In the genomic region with DNA sequence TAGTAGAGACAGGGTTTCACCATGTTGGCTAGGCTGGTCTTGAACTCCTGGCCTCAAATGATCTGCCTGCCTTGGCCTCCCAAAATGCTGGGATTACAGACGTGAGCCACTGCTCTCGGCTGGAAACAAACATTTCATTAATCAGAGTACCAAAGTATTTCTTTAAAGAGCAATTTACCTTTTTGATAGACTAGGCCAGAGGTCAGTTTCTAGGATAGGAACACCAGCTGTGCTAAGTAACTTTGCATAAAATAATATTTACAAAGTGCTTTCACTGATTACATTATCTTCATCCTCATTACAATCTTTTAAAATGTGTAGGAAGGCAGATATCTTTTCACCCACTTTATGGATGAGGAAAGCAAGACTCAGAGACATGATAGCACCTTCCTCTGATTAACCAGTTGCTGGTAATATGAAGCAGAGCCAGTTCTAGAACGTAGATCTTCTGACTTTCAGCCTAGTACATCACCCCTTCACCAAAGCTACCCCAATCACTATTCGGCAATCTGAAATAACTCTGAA, we compare ENCODE assay signal across 3 cellular contexts.
TF ChIP-seq lines count a peak whose summit lies in the region.

No MANE protein-coding gene starts in this region.

TF ChIP-seq in A549, 52 proteins besides CTCF, POLR2A, EP300 and RAD21:
- TF ChIP-seq, protein P1, sequence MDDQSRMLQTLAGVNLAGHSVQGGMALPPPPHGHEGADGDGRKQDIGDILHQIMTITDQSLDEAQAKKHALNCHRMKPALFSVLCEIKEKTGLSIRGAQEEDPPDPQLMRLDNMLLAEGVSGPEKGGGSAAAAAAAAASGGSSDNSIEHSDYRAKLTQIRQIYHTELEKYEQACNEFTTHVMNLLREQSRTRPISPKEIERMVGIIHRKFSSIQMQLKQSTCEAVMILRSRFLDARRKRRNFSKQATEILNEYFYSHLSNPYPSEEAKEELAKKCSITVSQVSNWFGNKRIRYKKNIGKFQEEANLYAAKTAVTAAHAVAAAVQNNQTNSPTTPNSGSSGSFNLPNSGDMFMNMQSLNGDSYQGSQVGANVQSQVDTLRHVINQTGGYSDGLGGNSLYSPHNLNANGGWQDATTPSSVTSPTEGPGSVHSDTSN (IDR thresholded peaks at IDR 0.05), result no peak
- TF ChIP-seq PHF8 (IDR thresholded peaks at IDR 0.05; ENCODE audit: borderline replicate concordance, low read depth) (no peak), KDM5A (IDR thresholded peaks at IDR 0.05) (no peak), ZC3H11A (IDR thresholded peaks at IDR 0.05) (no peak), RARB (CRISPR knock-in tag; IDR thresholded peaks at IDR 0.05) (no peak), FOSB (CRISPR knock-in tag; IDR thresholded peaks at IDR 0.05) (no peak), NFE2L2 (conservative IDR thresholded peaks at IDR 0.05; ENCODE audit: low read length) (no peak), CHD4 (IDR thresholded peaks at IDR 0.05; ENCODE audit: borderline replicate concordance) (no peak), HDAC2 (IDR thresholded peaks at IDR 0.05) (no peak), MAZ (IDR thresholded peaks at IDR 0.05; ENCODE audit: borderline replicate concordance, low read depth, low read length) (no peak), KDM1A (IDR thresholded peaks at IDR 0.05; ENCODE audit: low read depth) (no peak), CBX2 (IDR thresholded peaks at IDR 0.05; ENCODE audit: borderline replicate concordance, low read depth) (no peak), HOXA7 (CRISPR knock-in tag; IDR thresholded peaks at IDR 0.05) (no peak), CBX8 (IDR thresholded peaks at IDR 0.05) (no peak)
TF ChIP-seq in A549: peak in this region for 0.

TF ChIP-seq in IMR-90, 13 proteins besides CTCF, POLR2A, EP300 and RAD21:
- TF ChIP-seq CEBPB (IDR thresholded peaks at IDR 0.05; ENCODE audit: low read depth, low read length) (no peak), SMC3 (IDR thresholded peaks at IDR 0.05; ENCODE audit: low read depth, low read length) (no peak), MAZ (IDR thresholded peaks at IDR 0.05; ENCODE audit: borderline replicate concordance, low read depth, low read length) (no peak), NFE2L2 (IDR thresholded peaks at IDR 0.05; ENCODE audit: low read depth, low read length) (no peak)

TF ChIP-seq in K562, 482 proteins besides CTCF, POLR2A, EP300 and RAD21 (continues in another document):
- TF ChIP-seq, protein P2, sequence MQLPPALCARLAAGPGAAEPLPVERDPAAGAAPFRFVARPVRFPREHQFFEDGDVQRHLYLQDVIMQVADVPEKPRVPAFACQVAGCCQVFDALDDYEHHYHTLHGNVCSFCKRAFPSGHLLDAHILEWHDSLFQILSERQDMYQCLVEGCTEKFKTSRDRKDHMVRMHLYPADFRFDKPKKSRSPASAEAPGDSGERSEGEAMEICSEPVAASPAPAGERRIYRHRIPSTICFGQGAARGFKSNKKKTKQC (CRISPR knock-in tag; IDR thresholded peaks at IDR 0.05), result no peak
- TF ChIP-seq IRF2 (CRISPR knock-in tag; IDR thresholded peaks at IDR 0.05) (no peak), GTF2E2 (tag; IDR thresholded peaks at IDR 0.05) (no peak), ZKSCAN3 (CRISPR knock-in tag; IDR thresholded peaks at IDR 0.05) (no peak), ZBTB17 (CRISPR knock-in tag; IDR thresholded peaks at IDR 0.05) (no peak), ETS2 (tag; IDR thresholded peaks at IDR 0.05; ENCODE audit: borderline replicate concordance, poor library complexity, severe bottlenecking) (no peak), GATAD2A (IDR thresholded peaks at IDR 0.05) (no peak), PHTF2 (CRISPR knock-in tag; IDR thresholded peaks at IDR 0.05) (no peak), CREB1 (IDR thresholded peaks at IDR 0.05) (no peak), CREB1 (CRISPR knock-in tag; IDR thresholded peaks at IDR 0.05) (no peak), RBM15 (IDR thresholded peaks at IDR 0.05; ENCODE audit: insufficient read depth, low read length) (no peak), POLR2B (IDR thresholded peaks at IDR 0.05; ENCODE audit: low read depth, partially characterized antibody) (no peak), L3MBTL2 (IDR thresholded peaks at IDR 0.05) (no peak), RB1 (IDR thresholded peaks at IDR 0.05; ENCODE audit: low read depth) (no peak), POLR2AphosphoS2 (IDR thresholded peaks at IDR 0.05; ENCODE audit: low read length) (no peak), ZNF282 (CRISPR knock-in tag; IDR thresholded peaks at IDR 0.05) (no peak), CBX1 (IDR thresholded peaks at IDR 0.05; ENCODE audit: low read depth) (no peak), POLR3A (IDR thresholded peaks at IDR 0.05; ENCODE audit: borderline replicate concordance, extremely low read depth, insufficient read depth, insufficient read length) (no peak), NFATC3 (IDR thresholded peaks at IDR 0.05) (no peak), ARNT (IDR thresholded peaks at IDR 0.05) (no peak), RCOR1 (IDR thresholded peaks at IDR 0.05; ENCODE audit: borderline replicate concordance in 1 of 2, low read depth in 2 of 2, low read length in 2 of 2) (0 out of 4 replicates have a peak, but pooled peaks of 1 of the 2 experiments have one; percentile 38), ZBTB8A (IDR thresholded peaks at IDR 0.05; ENCODE audit: partially characterized antibody) (no peak), NFE2L1 (tag; IDR thresholded peaks at IDR 0.05; ENCODE audit: borderline replicate concordance, low read depth) (no peak), HMGN3 (IDR thresholded peaks at IDR 0.05; ENCODE audit: borderline replicate concordance, extremely low read depth, insufficient read length, low read depth, low read length) (no peak), HDAC6 (IDR thresholded peaks at IDR 0.05; ENCODE audit: low read depth, low read length) (no peak), ZNF165 (CRISPR knock-in tag; IDR thresholded peaks at IDR 0.05; ENCODE audit: borderline replicate concordance) (no peak), TEAD2 (tag; IDR thresholded peaks at IDR 0.05) (no peak), GABPB2 (CRISPR knock-in tag; conservative IDR thresholded peaks at IDR 0.05) (no peak), FOXM1 (IDR thresholded peaks at IDR 0.05; ENCODE audit: low read depth) (peak; percentile 45; the same call in 1 of the 2 replicates), FOXM1 (CRISPR knock-in tag; IDR thresholded peaks at IDR 0.05; ENCODE audit: low read depth) (no peak), SMARCA5 (IDR thresholded peaks at IDR 0.05) (no peak), CBX2 (IDR thresholded peaks at IDR 0.05; ENCODE audit: insufficient read depth, low read length, poor library complexity, severe bottlenecking) (no peak), SMAD1 (IDR thresholded peaks at IDR 0.05; ENCODE audit: low read depth, low read length, partially characterized antibody) (no peak), NFIC (IDR thresholded peaks at IDR 0.05) (peak; percentile 35), NCOR1 (IDR thresholded peaks at IDR 0.05) (peak; percentile 65)
- TF ChIP-seq, protein P3, sequence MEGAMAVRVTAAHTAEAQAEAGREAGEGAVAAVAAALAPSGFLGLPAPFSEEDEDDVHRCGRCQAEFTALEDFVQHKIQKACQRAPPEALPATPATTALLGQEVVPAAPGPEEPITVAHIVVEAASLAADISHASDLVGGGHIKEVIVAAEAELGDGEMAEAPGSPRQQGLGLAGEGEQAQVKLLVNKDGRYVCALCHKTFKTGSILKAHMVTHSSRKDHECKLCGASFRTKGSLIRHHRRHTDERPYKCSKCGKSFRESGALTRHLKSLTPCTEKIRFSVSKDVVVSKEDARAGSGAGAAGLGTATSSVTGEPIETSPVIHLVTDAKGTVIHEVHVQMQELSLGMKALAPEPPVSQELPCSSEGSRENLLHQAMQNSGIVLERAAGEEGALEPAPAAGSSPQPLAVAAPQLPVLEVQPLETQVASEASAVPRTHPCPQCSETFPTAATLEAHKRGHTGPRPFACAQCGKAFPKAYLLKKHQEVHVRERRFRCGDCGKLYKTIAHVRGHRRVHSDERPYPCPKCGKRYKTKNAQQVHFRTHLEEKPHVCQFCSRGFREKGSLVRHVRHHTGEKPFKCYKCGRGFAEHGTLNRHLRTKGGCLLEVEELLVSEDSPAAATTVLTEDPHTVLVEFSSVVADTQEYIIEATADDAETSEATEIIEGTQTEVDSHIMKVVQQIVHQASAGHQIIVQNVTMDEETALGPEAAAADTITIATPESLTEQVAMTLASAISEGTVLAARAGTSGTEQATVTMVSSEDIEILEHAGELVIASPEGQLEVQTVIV (CRISPR knock-in tag; IDR thresholded peaks at IDR 0.05; ENCODE audit: borderline replicate concordance), result no peak
- TF ChIP-seq, protein P4, sequence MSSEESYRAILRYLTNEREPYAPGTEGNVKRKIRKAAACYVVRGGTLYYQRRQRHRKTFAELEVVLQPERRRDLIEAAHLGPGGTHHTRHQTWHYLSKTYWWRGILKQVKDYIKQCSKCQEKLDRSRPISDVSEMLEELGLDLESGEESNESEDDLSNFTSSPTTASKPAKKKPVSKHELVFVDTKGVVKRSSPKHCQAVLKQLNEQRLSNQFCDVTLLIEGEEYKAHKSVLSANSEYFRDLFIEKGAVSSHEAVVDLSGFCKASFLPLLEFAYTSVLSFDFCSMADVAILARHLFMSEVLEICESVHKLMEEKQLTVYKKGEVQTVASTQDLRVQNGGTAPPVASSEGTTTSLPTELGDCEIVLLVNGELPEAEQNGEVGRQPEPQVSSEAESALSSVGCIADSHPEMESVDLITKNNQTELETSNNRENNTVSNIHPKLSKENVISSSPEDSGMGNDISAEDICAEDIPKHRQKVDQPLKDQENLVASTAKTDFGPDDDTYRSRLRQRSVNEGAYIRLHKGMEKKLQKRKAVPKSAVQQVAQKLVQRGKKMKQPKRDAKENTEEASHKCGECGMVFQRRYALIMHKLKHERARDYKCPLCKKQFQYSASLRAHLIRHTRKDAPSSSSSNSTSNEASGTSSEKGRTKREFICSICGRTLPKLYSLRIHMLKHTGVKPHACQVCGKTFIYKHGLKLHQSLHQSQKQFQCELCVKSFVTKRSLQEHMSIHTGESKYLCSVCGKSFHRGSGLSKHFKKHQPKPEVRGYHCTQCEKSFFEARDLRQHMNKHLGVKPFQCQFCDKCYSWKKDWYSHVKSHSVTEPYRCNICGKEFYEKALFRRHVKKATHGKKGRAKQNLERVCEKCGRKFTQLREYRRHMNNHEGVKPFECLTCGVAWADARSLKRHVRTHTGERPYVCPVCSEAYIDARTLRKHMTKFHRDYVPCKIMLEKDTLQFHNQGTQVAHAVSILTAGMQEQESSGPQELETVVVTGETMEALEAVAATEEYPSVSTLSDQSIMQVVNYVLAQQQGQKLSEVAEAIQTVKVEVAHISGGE (CRISPR knock-in tag; IDR thresholded peaks at IDR 0.05), result no peak
- TF ChIP-seq, protein P5, sequence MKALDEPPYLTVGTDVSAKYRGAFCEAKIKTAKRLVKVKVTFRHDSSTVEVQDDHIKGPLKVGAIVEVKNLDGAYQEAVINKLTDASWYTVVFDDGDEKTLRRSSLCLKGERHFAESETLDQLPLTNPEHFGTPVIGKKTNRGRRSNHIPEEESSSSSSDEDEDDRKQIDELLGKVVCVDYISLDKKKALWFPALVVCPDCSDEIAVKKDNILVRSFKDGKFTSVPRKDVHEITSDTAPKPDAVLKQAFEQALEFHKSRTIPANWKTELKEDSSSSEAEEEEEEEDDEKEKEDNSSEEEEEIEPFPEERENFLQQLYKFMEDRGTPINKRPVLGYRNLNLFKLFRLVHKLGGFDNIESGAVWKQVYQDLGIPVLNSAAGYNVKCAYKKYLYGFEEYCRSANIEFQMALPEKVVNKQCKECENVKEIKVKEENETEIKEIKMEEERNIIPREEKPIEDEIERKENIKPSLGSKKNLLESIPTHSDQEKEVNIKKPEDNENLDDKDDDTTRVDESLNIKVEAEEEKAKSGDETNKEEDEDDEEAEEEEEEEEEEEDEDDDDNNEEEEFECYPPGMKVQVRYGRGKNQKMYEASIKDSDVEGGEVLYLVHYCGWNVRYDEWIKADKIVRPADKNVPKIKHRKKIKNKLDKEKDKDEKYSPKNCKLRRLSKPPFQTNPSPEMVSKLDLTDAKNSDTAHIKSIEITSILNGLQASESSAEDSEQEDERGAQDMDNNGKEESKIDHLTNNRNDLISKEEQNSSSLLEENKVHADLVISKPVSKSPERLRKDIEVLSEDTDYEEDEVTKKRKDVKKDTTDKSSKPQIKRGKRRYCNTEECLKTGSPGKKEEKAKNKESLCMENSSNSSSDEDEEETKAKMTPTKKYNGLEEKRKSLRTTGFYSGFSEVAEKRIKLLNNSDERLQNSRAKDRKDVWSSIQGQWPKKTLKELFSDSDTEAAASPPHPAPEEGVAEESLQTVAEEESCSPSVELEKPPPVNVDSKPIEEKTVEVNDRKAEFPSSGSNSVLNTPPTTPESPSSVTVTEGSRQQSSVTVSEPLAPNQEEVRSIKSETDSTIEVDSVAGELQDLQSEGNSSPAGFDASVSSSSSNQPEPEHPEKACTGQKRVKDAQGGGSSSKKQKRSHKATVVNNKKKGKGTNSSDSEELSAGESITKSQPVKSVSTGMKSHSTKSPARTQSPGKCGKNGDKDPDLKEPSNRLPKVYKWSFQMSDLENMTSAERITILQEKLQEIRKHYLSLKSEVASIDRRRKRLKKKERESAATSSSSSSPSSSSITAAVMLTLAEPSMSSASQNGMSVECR (CRISPR knock-in tag; IDR thresholded peaks at IDR 0.05), result no peak
- TF ChIP-seq, protein P6, sequence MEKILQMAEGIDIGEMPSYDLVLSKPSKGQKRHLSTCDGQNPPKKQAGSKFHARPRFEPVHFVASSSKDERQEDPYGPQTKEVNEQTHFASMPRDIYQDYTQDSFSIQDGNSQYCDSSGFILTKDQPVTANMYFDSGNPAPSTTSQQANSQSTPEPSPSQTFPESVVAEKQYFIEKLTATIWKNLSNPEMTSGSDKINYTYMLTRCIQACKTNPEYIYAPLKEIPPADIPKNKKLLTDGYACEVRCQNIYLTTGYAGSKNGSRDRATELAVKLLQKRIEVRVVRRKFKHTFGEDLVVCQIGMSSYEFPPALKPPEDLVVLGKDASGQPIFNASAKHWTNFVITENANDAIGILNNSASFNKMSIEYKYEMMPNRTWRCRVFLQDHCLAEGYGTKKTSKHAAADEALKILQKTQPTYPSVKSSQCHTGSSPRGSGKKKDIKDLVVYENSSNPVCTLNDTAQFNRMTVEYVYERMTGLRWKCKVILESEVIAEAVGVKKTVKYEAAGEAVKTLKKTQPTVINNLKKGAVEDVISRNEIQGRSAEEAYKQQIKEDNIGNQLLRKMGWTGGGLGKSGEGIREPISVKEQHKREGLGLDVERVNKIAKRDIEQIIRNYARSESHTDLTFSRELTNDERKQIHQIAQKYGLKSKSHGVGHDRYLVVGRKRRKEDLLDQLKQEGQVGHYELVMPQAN (IDR thresholded peaks at IDR 0.05; ENCODE audit: borderline replicate concordance), result no peak
- TF ChIP-seq, protein P7, sequence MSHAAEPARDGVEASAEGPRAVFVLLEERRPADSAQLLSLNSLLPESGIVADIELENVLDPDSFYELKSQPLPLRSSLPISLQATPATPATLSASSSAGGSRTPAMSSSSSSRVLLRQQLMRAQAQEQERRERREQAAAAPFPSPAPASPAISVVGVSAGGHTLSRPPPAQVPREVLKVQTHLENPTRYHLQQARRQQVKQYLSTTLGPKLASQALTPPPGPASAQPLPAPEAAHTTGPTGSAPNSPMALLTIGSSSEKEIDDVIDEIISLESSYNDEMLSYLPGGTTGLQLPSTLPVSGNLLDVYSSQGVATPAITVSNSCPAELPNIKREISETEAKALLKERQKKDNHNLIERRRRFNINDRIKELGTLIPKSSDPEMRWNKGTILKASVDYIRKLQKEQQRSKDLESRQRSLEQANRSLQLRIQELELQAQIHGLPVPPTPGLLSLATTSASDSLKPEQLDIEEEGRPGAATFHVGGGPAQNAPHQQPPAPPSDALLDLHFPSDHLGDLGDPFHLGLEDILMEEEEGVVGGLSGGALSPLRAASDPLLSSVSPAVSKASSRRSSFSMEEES (CRISPR knock-in tag; IDR thresholded peaks at IDR 0.05), result no peak
